Comparison of ENCODE assay signal across 1 cellular context in the genomic region with DNA sequence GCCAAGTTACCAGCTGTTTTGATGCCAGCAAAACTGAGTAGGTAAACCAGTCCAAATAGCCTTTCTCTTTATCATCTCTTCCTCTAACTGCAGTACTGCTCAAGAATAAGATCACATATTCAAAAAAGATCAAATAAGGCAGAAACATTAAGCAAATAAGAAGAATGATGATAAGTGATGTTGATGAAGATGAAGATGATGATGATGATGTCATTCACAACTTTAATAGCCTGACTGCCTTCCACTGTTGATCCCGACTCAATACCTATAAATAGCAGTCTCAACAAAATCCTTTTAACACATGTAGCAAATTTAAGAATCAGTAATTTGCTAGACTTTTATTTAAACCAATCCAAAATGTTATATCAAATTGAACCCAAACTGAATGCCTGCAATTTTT.
TF ChIP-seq lines count a peak whose summit lies in the region.

No MANE protein-coding gene starts in this region.

TF ChIP-seq in HEK293, 187 proteins besides CTCF, POLR2A, EP300 and RAD21:
- TF ChIP-seq, protein P1, sequence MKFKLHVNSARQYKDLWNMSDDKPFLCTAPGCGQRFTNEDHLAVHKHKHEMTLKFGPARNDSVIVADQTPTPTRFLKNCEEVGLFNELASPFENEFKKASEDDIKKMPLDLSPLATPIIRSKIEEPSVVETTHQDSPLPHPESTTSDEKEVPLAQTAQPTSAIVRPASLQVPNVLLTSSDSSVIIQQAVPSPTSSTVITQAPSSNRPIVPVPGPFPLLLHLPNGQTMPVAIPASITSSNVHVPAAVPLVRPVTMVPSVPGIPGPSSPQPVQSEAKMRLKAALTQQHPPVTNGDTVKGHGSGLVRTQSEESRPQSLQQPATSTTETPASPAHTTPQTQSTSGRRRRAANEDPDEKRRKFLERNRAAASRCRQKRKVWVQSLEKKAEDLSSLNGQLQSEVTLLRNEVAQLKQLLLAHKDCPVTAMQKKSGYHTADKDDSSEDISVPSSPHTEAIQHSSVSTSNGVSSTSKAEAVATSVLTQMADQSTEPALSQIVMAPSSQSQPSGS (tag by site-specific recombination; IDR thresholded peaks at IDR 0.05; ENCODE audit: low read depth), result peak; percentile 51; the same call in 1 of the 2 replicates
- TF ChIP-seq, protein P2, sequence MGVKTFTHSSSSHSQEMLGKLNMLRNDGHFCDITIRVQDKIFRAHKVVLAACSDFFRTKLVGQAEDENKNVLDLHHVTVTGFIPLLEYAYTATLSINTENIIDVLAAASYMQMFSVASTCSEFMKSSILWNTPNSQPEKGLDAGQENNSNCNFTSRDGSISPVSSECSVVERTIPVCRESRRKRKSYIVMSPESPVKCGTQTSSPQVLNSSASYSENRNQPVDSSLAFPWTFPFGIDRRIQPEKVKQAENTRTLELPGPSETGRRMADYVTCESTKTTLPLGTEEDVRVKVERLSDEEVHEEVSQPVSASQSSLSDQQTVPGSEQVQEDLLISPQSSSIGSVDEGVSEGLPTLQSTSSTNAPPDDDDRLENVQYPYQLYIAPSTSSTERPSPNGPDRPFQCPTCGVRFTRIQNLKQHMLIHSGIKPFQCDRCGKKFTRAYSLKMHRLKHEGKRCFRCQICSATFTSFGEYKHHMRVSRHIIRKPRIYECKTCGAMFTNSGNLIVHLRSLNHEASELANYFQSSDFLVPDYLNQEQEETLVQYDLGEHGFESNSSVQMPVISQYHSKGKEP (tag by site-specific recombination; IDR thresholded peaks at IDR 0.05), result no peak
- TF ChIP-seq, protein P3, sequence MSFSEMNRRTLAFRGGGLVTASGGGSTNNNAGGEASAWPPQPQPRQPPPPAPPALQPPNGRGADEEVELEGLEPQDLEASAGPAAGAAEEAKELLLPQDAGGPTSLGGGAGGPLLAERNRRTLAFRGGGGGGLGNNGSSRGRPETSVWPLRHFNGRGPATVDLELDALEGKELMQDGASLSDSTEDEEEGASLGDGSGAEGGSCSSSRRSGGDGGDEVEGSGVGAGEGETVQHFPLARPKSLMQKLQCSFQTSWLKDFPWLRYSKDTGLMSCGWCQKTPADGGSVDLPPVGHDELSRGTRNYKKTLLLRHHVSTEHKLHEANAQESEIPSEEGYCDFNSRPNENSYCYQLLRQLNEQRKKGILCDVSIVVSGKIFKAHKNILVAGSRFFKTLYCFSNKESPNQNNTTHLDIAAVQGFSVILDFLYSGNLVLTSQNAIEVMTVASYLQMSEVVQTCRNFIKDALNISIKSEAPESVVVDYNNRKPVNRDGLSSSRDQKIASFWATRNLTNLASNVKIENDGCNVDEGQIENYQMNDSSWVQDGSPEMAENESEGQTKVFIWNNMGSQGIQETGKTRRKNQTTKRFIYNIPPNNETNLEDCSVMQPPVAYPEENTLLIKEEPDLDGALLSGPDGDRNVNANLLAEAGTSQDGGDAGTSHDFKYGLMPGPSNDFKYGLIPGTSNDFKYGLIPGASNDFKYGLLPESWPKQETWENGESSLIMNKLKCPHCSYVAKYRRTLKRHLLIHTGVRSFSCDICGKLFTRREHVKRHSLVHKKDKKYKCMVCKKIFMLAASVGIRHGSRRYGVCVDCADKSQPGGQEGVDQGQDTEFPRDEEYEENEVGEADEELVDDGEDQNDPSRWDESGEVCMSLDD (tag by site-specific recombination; IDR thresholded peaks at IDR 0.05), result no peak
- TF ChIP-seq, protein P4, sequence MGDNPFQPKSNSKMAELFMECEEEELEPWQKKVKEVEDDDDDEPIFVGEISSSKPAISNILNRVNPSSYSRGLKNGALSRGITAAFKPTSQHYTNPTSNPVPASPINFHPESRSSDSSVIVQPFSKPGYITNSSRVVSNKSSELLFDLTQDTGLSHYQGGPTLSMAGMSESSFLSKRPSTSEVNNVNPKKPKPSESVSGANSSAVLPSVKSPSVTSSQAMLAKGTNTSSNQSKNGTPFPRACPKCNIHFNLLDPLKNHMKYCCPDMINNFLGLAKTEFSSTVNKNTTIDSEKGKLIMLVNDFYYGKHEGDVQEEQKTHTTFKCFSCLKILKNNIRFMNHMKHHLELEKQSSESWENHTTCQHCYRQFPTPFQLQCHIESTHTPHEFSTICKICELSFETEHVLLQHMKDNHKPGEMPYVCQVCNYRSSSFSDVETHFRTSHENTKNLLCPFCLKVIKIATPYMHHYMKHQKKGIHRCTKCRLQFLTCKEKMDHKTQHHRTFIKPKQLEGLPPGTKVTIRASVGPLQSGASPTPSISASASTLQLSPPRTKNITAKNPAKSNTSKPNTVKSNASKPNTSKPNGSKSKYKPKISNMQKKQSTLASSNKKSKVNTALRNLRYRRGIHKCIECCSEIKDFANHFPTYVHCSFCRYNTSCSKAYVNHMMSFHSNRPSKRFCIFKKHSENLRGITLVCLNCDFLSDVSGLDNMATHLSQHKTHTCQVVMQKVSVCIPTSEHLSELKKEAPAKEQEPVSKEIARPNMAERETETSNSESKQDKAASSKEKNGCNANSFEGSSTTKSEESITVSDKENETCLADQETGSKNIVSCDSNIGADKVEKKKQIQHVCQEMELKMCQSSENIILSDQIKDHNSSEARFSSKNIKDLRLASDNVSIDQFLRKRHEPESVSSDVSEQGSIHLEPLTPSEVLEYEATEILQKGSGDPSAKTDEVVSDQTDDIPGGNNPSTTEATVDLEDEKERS (tag by site-specific recombination; IDR thresholded peaks at IDR 0.05), result no peak
- TF ChIP-seq ZNF596 (tag by site-specific recombination; IDR thresholded peaks at IDR 0.05) (no peak), ZNF19 (tag by site-specific recombination; IDR thresholded peaks at IDR 0.05; ENCODE audit: low read depth) (no peak), ZNF133 (tag by site-specific recombination; IDR thresholded peaks at IDR 0.05) (no peak), ZNF214 (tag by site-specific recombination; IDR thresholded peaks at IDR 0.05; ENCODE audit: borderline replicate concordance) (no peak), ZNF768 (tag by site-specific recombination; IDR thresholded peaks at IDR 0.05) (no peak), ZBTB21 (tag by site-specific recombination; IDR thresholded peaks at IDR 0.05) (no peak), KLF16 (tag by site-specific recombination; IDR thresholded peaks at IDR 0.05) (no peak)
- TF ChIP-seq, protein P5, sequence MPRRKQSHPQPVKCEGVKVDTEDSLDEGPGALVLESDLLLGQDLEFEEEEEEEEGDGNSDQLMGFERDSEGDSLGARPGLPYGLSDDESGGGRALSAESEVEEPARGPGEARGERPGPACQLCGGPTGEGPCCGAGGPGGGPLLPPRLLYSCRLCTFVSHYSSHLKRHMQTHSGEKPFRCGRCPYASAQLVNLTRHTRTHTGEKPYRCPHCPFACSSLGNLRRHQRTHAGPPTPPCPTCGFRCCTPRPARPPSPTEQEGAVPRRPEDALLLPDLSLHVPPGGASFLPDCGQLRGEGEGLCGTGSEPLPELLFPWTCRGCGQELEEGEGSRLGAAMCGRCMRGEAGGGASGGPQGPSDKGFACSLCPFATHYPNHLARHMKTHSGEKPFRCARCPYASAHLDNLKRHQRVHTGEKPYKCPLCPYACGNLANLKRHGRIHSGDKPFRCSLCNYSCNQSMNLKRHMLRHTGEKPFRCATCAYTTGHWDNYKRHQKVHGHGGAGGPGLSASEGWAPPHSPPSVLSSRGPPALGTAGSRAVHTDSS (tag by site-specific recombination; IDR thresholded peaks at IDR 0.05), result peak; percentile 86
- TF ChIP-seq, protein P6, sequence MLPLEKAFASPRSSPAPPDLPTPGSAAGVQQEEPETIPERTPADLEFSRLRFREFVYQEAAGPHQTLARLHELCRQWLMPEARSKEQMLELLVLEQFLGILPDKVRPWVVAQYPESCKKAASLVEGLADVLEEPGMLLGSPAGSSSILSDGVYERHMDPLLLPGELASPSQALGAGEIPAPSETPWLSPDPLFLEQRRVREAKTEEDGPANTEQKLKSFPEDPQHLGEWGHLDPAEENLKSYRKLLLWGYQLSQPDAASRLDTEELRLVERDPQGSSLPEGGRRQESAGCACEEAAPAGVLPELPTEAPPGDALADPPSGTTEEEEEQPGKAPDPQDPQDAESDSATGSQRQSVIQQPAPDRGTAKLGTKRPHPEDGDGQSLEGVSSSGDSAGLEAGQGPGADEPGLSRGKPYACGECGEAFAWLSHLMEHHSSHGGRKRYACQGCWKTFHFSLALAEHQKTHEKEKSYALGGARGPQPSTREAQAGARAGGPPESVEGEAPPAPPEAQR (tag by site-specific recombination; IDR thresholded peaks at IDR 0.05), result no peak
